Comparison of ENCODE assay signal across 15 cellular contexts in genomic region chr1:43034195-43034658, GRCh38.
A peak's percentile ranks its signal among the peaks of the same experiment; 100 is the strongest.
DNase-seq lines count a peak whose midpoint lies in the region; ATAC-seq and TF ChIP-seq lines count a peak whose summit lies in the region.
"Had no signal": no experiment of that assay in that cellular context is flagged by ENCODE, and none has a peak within 500 bp of the region (broad histone marks: within the 10 kb centered on the region; RNA-seq: fewer than 3 reads in every experiment).

No MANE protein-coding gene starts in this region.

- ATAC-seq in activated CD8-positive, alpha-beta T cell treated with anti-CD3 and anti-CD28 coated beads, Interleukin-2, amount 10 ng/mL, durations not matched to agents 7 days and 5 days = peak; percentile 30
- ATAC-seq in HG02885 (IDR thresholded peaks at IDR 0.05; ENCODE audit: poor library complexity, unreplicated experiment) (no peak), HG02588 (IDR thresholded peaks at IDR 0.05; ENCODE audit: unreplicated experiment) (no peak)
- ATAC-seq: left ventricle myocardium superior had no signal

- CTCF ChIA-PET in activated naive CD4-positive, alpha-beta T cell treated with anti-CD3 and anti-CD28 coated beads, Interleukin-2, amount 10 ng/mL, durations not matched to agents 7 days and 5 days (lab: Charles Lee) = interaction anchor here (0.8 to 1.8 kb wide), 4 partner anchors 8 to 256 kb away, joined by 3 to 4 read pairs (median 3); no protein-coding TSS in a partner anchor
- CTCF ChIA-PET in activated CD8-positive, alpha-beta T cell treated with anti-CD3 and anti-CD28 coated beads, Interleukin-2, amount 10 ng/mL, durations not matched to agents 7 days and 5 days (lab: Charles Lee) = interaction anchor here (0.9 to 3.4 kb wide), 5 partner anchors 11 to 256 kb away, joined by 3 to 13 read pairs (median 3); no protein-coding TSS in a partner anchor

- H3K27me3 Mint-ChIP-seq in activated naive CD4-positive, alpha-beta T cell treated with anti-CD3 and anti-CD28 coated beads, Interleukin-2, amount 10 ng/mL, durations not matched to agents 7 days and 5 days = peaks cover 12% of the 10 kb centered on the region
- no peaks in the 10 kb centered on the region for H3K27me3 Mint-ChIP-seq in activated CD8-positive, alpha-beta T cell treated with anti-CD3 and anti-CD28 coated beads, Interleukin-2, amount 10 ng/mL, durations not matched to agents 7 days and 5 days (ENCODE audit: low read depth)
- no peaks in the 10 kb centered on the region for H3K27me3 Mint-ChIP-seq in type B pancreatic cell

- H3K36me3 Mint-ChIP-seq in activated naive CD4-positive, alpha-beta T cell treated with anti-CD3 and anti-CD28 coated beads, Interleukin-2, amount 10 ng/mL, durations not matched to agents 7 days and 5 days = no peaks in the 10 kb centered on the region
- peaks cover 2% of the 10 kb centered on the region for H3K36me3 Mint-ChIP-seq in activated CD8-positive, alpha-beta T cell treated with anti-CD3 and anti-CD28 coated beads, Interleukin-2, amount 10 ng/mL, durations not matched to agents 7 days and 5 days (ENCODE audit: low read depth)
- H3K36me3 Mint-ChIP-seq in type B pancreatic cell = no peaks in the 10 kb centered on the region

- TF ChIP-seq CTCF in type B pancreatic cell (conservative IDR thresholded peaks at IDR 0.05) = no peak

- no peaks in the 10 kb centered on the region for H3K9me3 Mint-ChIP-seq in activated naive CD4-positive, alpha-beta T cell treated with anti-CD3 and anti-CD28 coated beads, Interleukin-2, amount 10 ng/mL, durations not matched to agents 7 days and 5 days
- no peaks in the 10 kb centered on the region for H3K9me3 Mint-ChIP-seq in activated CD8-positive, alpha-beta T cell treated with anti-CD3 and anti-CD28 coated beads, Interleukin-2, amount 10 ng/mL, durations not matched to agents 7 days and 5 days (ENCODE audit: insufficient read depth)
- H3K9me3 Mint-ChIP-seq in type B pancreatic cell = no peaks in the 10 kb centered on the region
- H3K9me3 Mint-ChIP-seq: endodermal cell had no signal

- POLR2A ChIA-PET in activated CD8-positive, alpha-beta T cell treated with anti-CD3 and anti-CD28 coated beads, Interleukin-2, amount 10 ng/mL, durations not matched to agents 7 days and 5 days (lab: Charles Lee) = no interaction called here

- peak overlapping the region; percentile 89 for H3K27ac Mint-ChIP-seq in activated naive CD4-positive, alpha-beta T cell treated with anti-CD3 and anti-CD28 coated beads, Interleukin-2, amount 10 ng/mL, durations not matched to agents 7 days and 5 days
- H3K27ac Mint-ChIP-seq in activated CD8-positive, alpha-beta T cell treated with anti-CD3 and anti-CD28 coated beads, Interleukin-2, amount 10 ng/mL, durations not matched to agents 7 days and 5 days = peak overlapping the region; percentile 96
- H3K27ac Mint-ChIP-seq in type B pancreatic cell = peak overlapping the region; percentile 91
- H3K27ac Mint-ChIP-seq: endodermal cell had no signal

- DNase-seq in activated naive CD4-positive, alpha-beta T cell treated with anti-CD3 and anti-CD28 coated beads, Interleukin-2, amount 10 ng/mL, durations not matched to agents 7 days and 5 days = no peak
- no peak for DNase-seq in activated naive CD4-positive, alpha-beta T cell treated with Interleukin-2 at 50 U/mL for 16 hours
- no peak for DNase-seq in activated CD8-positive, alpha-beta T cell treated with anti-CD3 and anti-CD28 coated beads, Interleukin-2, amount 10 ng/mL, durations not matched to agents 7 days and 5 days
- peak; percentile 68 for DNase-seq in kidney tubule cell (ENCODE audit: low spot score)
- DNase-seq in type B pancreatic cell (ENCODE audit: extremely low spot score, unreplicated experiment) = no peak
- no peak for DNase-seq in C1 segment of cervical spinal cord (lab: John Stamatoyannopoulos, UW)
- DNase-seq: BE2C; endodermal cell; head of caudate nucleus; left ventricle myocardium superior; NCI-H2029; ovary; stimulated activated CD4-positive, alpha-beta T cell treated with anti-CD3 and anti-CD28 coated beads, Interleukin-15, amount 100 ng/mL, for 24 hours had no signal

- peaks cover 24% of the 10 kb centered on the region for H3K4me1 Mint-ChIP-seq in activated naive CD4-positive, alpha-beta T cell treated with anti-CD3 and anti-CD28 coated beads, Interleukin-2, amount 10 ng/mL, durations not matched to agents 7 days and 5 days
- H3K4me1 Mint-ChIP-seq in activated CD8-positive, alpha-beta T cell treated with anti-CD3 and anti-CD28 coated beads, Interleukin-2, amount 10 ng/mL, durations not matched to agents 7 days and 5 days (ENCODE audit: low read depth) = peaks cover 19% of the 10 kb centered on the region
- peaks cover 22% of the 10 kb centered on the region for H3K4me1 Mint-ChIP-seq in type B pancreatic cell (ENCODE audit: unreplicated experiment)

- H3K4me3 Mint-ChIP-seq in activated naive CD4-positive, alpha-beta T cell treated with anti-CD3 and anti-CD28 coated beads, Interleukin-2, amount 10 ng/mL, durations not matched to agents 7 days and 5 days = no peak overlapping the region
- H3K4me3 Mint-ChIP-seq in activated CD8-positive, alpha-beta T cell treated with anti-CD3 and anti-CD28 coated beads, Interleukin-2, amount 10 ng/mL, durations not matched to agents 7 days and 5 days = no peak overlapping the region
- H3K4me3 Mint-ChIP-seq in type B pancreatic cell = peak overlapping the region; percentile 61
- H3K4me3 Mint-ChIP-seq: endodermal cell had no signal
